In genomic region chr11:64287676-64288352, GRCh38 we compare ENCODE assay signal across 18 cellular contexts. TPM values are rescaled to one million over a fixed set of nuclear protein-coding genes. Genes with fewer than 3 reads are reported as not detected.
"Had no signal": no experiment of that assay in that cellular context is flagged by ENCODE, and none has a peak within 500 bp of the region (broad histone marks: within the 10 kb centered on the region; RNA-seq: fewer than 3 reads in every experiment).

No MANE protein-coding gene starts in this region.

- H3K27ac ChIP-seq: adrenal gland had no signal

- H3K36me3 ChIP-seq: adrenal gland had no signal

- H3K9me3 ChIP-seq: adrenal gland, SK-N-SH had no signal

- ATAC-seq: activated T-cell treated with anti-CD3 and anti-CD28 coated beads, Interleukin-2, amount 50 U/mL, for 72 hours had no signal

- H3K9me3 Mint-ChIP-seq: activated CD4-positive, alpha-beta memory T cell treated with anti-CD3 and anti-CD28 coated beads for 36 hours; activated T-cell treated with anti-CD3 and anti-CD28 coated beads, Interleukin-2, amount 50 U/mL, for 72 hours; endodermal cell had no signal

- H3K36me3 Mint-ChIP-seq: activated CD4-positive, alpha-beta memory T cell treated with anti-CD3 and anti-CD28 coated beads for 36 hours had no signal

- H3K27ac Mint-ChIP-seq: activated CD4-positive, alpha-beta memory T cell treated with anti-CD3 and anti-CD28 coated beads for 36 hours; activated T-cell treated with anti-CD3 and anti-CD28 coated beads, Interleukin-2, amount 50 U/mL, for 72 hours; endodermal cell had no signal

- H3K4me3 ChIP-seq: adrenal gland had no signal

- DNase-seq: activated CD4-positive, alpha-beta memory T cell treated with anti-CD3 and anti-CD28 coated beads for 36 hours; activated naive CD4-positive, alpha-beta T cell treated with Interleukin-2 at 50 U/mL for 16 hours; activated T-cell treated with anti-CD3 and anti-CD28 coated beads, Interleukin-2, amount 50 U/mL, for 72 hours; endodermal cell; erythroblast; hypothalamus; occipital lobe; SK-N-SH; stimulated activated CD4-positive, alpha-beta T cell treated with anti-CD3 and anti-CD28 coated beads, Interleukin-12 subunit alpha, Interleukin-12 subunit beta, amount 100 ng/mL, for 4 hours; stimulated activated naive CD4-positive, alpha-beta T cell treated with Interleukin-2 at 50 U/mL for 16 hours; T-helper 1 cell; trophoblast cell had no signal

RNA-seq across cellular contexts. Expression of gene KCNK4, which starts 3.3 kb away (rescaled TPM):
- total RNA-seq: dermis microvascular lymphatic vessel endothelial cell, endodermal cell, glomerular endothelial cell, lower leg skin, pulmonary artery endothelial cell had no signal

RNA-seq across cellular contexts. Expression of gene CATSPERZ, which starts 12.3 kb away (rescaled TPM):
- total RNA-seq: activated CD4-positive, alpha-beta memory T cell treated with anti-CD3 and anti-CD28 coated beads for 36 hours; cerebellum; dermis microvascular lymphatic vessel endothelial cell; endodermal cell; glomerular endothelial cell; lower leg skin had no signal
